In genomic region chr1:35264035-35264434, GRCh38 we compare ENCODE assay signal across 2 cellular contexts.
A peak's percentile ranks its signal among the peaks of the same experiment; 100 is the strongest.
TF ChIP-seq lines count a peak whose summit lies in the region.

No MANE protein-coding gene starts in this region.

TF ChIP-seq in IMR-90, 13 proteins besides CTCF, POLR2A, EP300 and RAD21:
- TF ChIP-seq MAZ (IDR thresholded peaks at IDR 0.05; ENCODE audit: borderline replicate concordance, low read depth, low read length), result no peak
- no peak for TF ChIP-seq RCOR1 (IDR thresholded peaks at IDR 0.05; ENCODE audit: insufficient replicate concordance, low read length)
- no peak for TF ChIP-seq ELK1 (IDR thresholded peaks at IDR 0.05; ENCODE audit: borderline replicate concordance, low read depth, low read length)
- no peak for TF ChIP-seq MAFK (IDR thresholded peaks at IDR 0.05; ENCODE audit: low read depth, low read length)
- TF ChIP-seq CHD1 (IDR thresholded peaks at IDR 0.05; ENCODE audit: low read depth, low read length), result no peak
- no peak for TF ChIP-seq NFE2L2 (IDR thresholded peaks at IDR 0.05; ENCODE audit: low read depth, low read length)
- TF ChIP-seq MXI1 (IDR thresholded peaks at IDR 0.05; ENCODE audit: borderline replicate concordance, low read depth, low read length), result no peak

TF ChIP-seq in K562, 482 proteins besides CTCF, POLR2A, EP300 and RAD21:
- TF ChIP-seq POLR3A (IDR thresholded peaks at IDR 0.05; ENCODE audit: borderline replicate concordance, extremely low read depth, insufficient read depth, insufficient read length) (no peak), ZNF316 (IDR thresholded peaks at IDR 0.05) (peak; percentile 65; the same call in 1 of the 2 replicates), ZNF586 (CRISPR knock-in tag; conservative IDR thresholded peaks at IDR 0.05) (no peak), EP400 (IDR thresholded peaks at IDR 0.05) (no peak), ZNF384 (IDR thresholded peaks at IDR 0.05; ENCODE audit: low read depth, low read length) (peak; percentile 75), CBFA2T3 (IDR thresholded peaks at IDR 0.05) (peak; percentile 31), DPF2 (IDR thresholded peaks at IDR 0.05) (0 out of 2 replicates have a peak, but pooled peaks have one; percentile 23), MAFG (tag; conservative IDR thresholded peaks at IDR 0.05) (peak; percentile 63), CBX8 (IDR thresholded peaks at IDR 0.05; ENCODE audit: borderline replicate concordance, extremely low read depth, low read depth, low read length, poor library complexity, severe bottlenecking) (no peak), KDM1A (IDR thresholded peaks at IDR 0.05) (peak in 1 of 2 experiments; percentile 52; a peak in 1 of 4 replicates), NFE2 (IDR thresholded peaks at IDR 0.05; ENCODE audit: low read depth) (peak; percentile 60), C11orf30 (IDR thresholded peaks at IDR 0.05; ENCODE audit: low read depth) (peak; percentile 71; the same call in 1 of the 2 replicates), ZNF324 (CRISPR knock-in tag; IDR thresholded peaks at IDR 0.05) (no peak), ZNF12 (CRISPR knock-in tag; IDR thresholded peaks at IDR 0.05) (no peak), COPS2 (conservative IDR thresholded peaks at IDR 0.05) (no peak), LARP7 (IDR thresholded peaks at IDR 0.05) (no peak), ZNF347 (CRISPR knock-in tag; IDR thresholded peaks at IDR 0.05; ENCODE audit: low read depth) (no peak)
TF ChIP-seq in K562: peak in this region for 8.
